Comparison of ENCODE assay signal across 2 cellular contexts in genomic region chr13:100273138-100273537, GRCh38.
A peak's percentile ranks its signal among the peaks of the same experiment; 100 is the strongest.
TF ChIP-seq lines count a peak whose summit lies in the region.

No MANE protein-coding gene starts in this region.

TF ChIP-seq in GM23338, 12 proteins besides CTCF, POLR2A, EP300 and RAD21 (continued from another document):
- TF ChIP-seq ETS1 (IDR thresholded peaks at IDR 0.05) (no peak), STAT1 (IDR thresholded peaks at IDR 0.05; ENCODE audit: unreplicated experiment) (no peak), POLR2AphosphoS5 (IDR thresholded peaks at IDR 0.05; ENCODE audit: low read depth) (no peak), REST (IDR thresholded peaks at IDR 0.05; ENCODE audit: unreplicated experiment) (no peak), EZH2phosphoT487 (IDR thresholded peaks at IDR 0.05; ENCODE audit: unreplicated experiment) (no peak), CREB1 (CRISPR knock-in tag; IDR thresholded peaks at IDR 0.05; ENCODE audit: low read depth) (no peak), ZNF331 (CRISPR knock-in tag; IDR thresholded peaks at IDR 0.05; ENCODE audit: low read depth) (no peak), ZNF114 (CRISPR knock-in tag; IDR thresholded peaks at IDR 0.05) (no peak), ZNF462 (CRISPR knock-in tag; IDR thresholded peaks at IDR 0.05) (no peak), EZH2 (IDR thresholded peaks at IDR 0.05; ENCODE audit: low read depth, unreplicated experiment) (no peak)

TF ChIP-seq in K562, 482 proteins besides CTCF, POLR2A, EP300 and RAD21 (continued from another document):
- no peak for TF ChIP-seq MBD1 (CRISPR knock-in tag; IDR thresholded peaks at IDR 0.05)
- TF ChIP-seq CHCHD3 (CRISPR knock-in tag; IDR thresholded peaks at IDR 0.05): no peak
- TF ChIP-seq ZNF316 (IDR thresholded peaks at IDR 0.05): 0 out of 2 replicates have a peak, but pooled peaks have one; percentile 11
